ENCODE assay signal across 9 cellular contexts in genomic region chr12:72288436-72288835, GRCh38. TPM values are rescaled to one million over a fixed set of nuclear protein-coding genes. Genes with fewer than 3 reads are reported as not detected.
"Had no signal": no experiment of that assay in that cellular context is flagged by ENCODE, and none has a peak within 500 bp of the region (broad histone marks: within the 10 kb centered on the region; RNA-seq: fewer than 3 reads in every experiment).

No MANE protein-coding gene starts in this region.

- H3K4me1 ChIP-seq: HAP-1 had no signal

- H3K4me3 ChIP-seq: GM23248, HAP-1 had no signal

- H3K36me3 ChIP-seq: HAP-1 had no signal

- H3K9me3 ChIP-seq: HAP-1 had no signal

- H3K27ac ChIP-seq: GM23248, HL-60 had no signal

- H3K27ac Mint-ChIP-seq: IgD-negative memory B cell had no signal

- H3K4me1 Mint-ChIP-seq: IgD-negative memory B cell had no signal

- H3K36me3 Mint-ChIP-seq: IgD-negative memory B cell had no signal

- DNase-seq: GM23248, GOT3, H7, KBM-7 had no signal

- H3K9ac ChIP-seq: GM23248 had no signal

- H2AFZ ChIP-seq: GM23248 had no signal

- ATAC-seq: HCT116, HepG2 had no signal

- FAIRE-seq: HepG2 had no signal

- H3K4me3 Mint-ChIP-seq: IgD-negative memory B cell had no signal

- H3K27me3 Mint-ChIP-seq: IgD-negative memory B cell had no signal

RNA-seq across cellular contexts. Expression of gene TRHDE, which starts 16.3 kb away (rescaled TPM):
- total RNA-seq: HepG2 had no signal
- polyA plus RNA-seq: HepG2, IgD-negative memory B cell had no signal
